13 cellular contexts compared by ENCODE assay signal in genomic region chr5:147567917-147568598, GRCh38. TPM values are rescaled to one million over a fixed set of nuclear protein-coding genes. Genes with fewer than 3 reads are reported as not detected.
DNase-seq lines count a peak whose midpoint lies in the region; ATAC-seq, FAIRE-seq and TF ChIP-seq lines count a peak whose summit lies in the region.
"Had no signal": no experiment of that assay in that cellular context is flagged by ENCODE, and none has a peak within 500 bp of the region (broad histone marks: within the 10 kb centered on the region; RNA-seq: fewer than 3 reads in every experiment).

No MANE protein-coding gene starts in this region.

- ATAC-seq in HepG2 = no peak
- peak; percentile 72 for ATAC-seq in RWPE2 (ENCODE audit: low read depth)
- ATAC-seq: activated CD8-positive, alpha-beta memory T cell treated with anti-CD3 and anti-CD28 coated beads, Interleukin-2, amount 10 ng/mL, durations not matched to agents 7 days and 5 days had no signal

- 34% methylated on average over 9 of the region's 9 CpGs for WGBS in liver
- 8% methylated on average over 9 of the region's 9 CpGs for WGBS in HepG2 (ENCODE audit: low lambda C conversion rate)

- POLR2A ChIA-PET in HepG2 (lab: Yijun Ruan, JAX) = no interaction called here

- in situ Hi-C loops in HepG2 (cut with HindIII; ENCODE audit: extremely low pct_ligation_motif_present, low pct_unique_long_range_greater_than_20kb) = no loop called here

- intact Hi-C loops in HepG2 (cut with micrococcal nuclease; ENCODE audit: unreplicated experiment) = no loop called here

- H3K4me2 ChIP-seq in HepG2 (ENCODE audit: low read depth, low read length) = no peak overlapping the region

- H3K27ac ChIP-seq in liver (ENCODE audit: low read depth in 1 of 2, low read length in 2 of 2) (no peak overlapping the region), HepG2 (ENCODE audit: extremely low read length, insufficient read depth, low read length) (no peak overlapping the region), RWPE2 (ENCODE audit: poor library complexity, severe bottlenecking) (peak overlapping the region; percentile 5)
- H3K27ac ChIP-seq: cardiac muscle cell had no signal

- TF ChIP-seq EP300 in HepG2 (IDR thresholded peaks at IDR 0.05; ENCODE audit: low read depth in 2 of 2, low read length in 2 of 2) (no peak), HepG2 (CRISPR knock-in tag; IDR thresholded peaks at IDR 0.05; ENCODE audit: borderline replicate concordance) (no peak)

- FAIRE-seq in HepG2 (lab: Jason Lieb, UNC) (no peak), urothelium cell line (lab: Jason Lieb, UNC) (peak; percentile 20)

- no peak for TF ChIP-seq RAD21 in liver (IDR thresholded peaks at IDR 0.05)
- no peak for TF ChIP-seq RAD21 in HepG2 (CRISPR knock-in tag; IDR thresholded peaks at IDR 0.05)

- H3K9me3 ChIP-seq in liver (ENCODE audit: control insufficient read depth in 4 of 4, low read length in 3 of 4) (no peaks in the 10 kb centered on the region), HepG2 (ENCODE audit: low read length) (no peaks in the 10 kb centered on the region), RWPE2 (ENCODE audit: severe bottlenecking) (no peaks in the 10 kb centered on the region)

- no peak for TF ChIP-seq POLR2A in HepG2 (IDR thresholded peaks at IDR 0.05; ENCODE audit: insufficient read depth in 1 of 2, low read depth in 2 of 2, low read length in 2 of 2)

- CTCF ChIA-PET in HepG2 (lab: Yijun Ruan, JAX; ENCODE audit: low intra/inter-chr PET ratio, low total read pairs) = no interaction called here

- no TSS peak for BruUV-seq in HepG2 (replicated peaks; lab: Mats Ljungman, UMichigan)

- peaks cover 0 to 7% (median 0%) of the 10 kb centered on the region in 4 donors for H3K4me1 ChIP-seq in liver (ENCODE audit: control insufficient read depth in 4 of 4, insufficient read depth in 4 of 4, low read length in 3 of 4)
- H3K4me1 ChIP-seq in HepG2 (ENCODE audit: insufficient read depth, low read length) = no peaks in the 10 kb centered on the region
- H3K4me1 ChIP-seq in RWPE2 (ENCODE audit: insufficient read depth, poor library complexity, severe bottlenecking) = peaks cover 7% of the 10 kb centered on the region

- H4K20me1 ChIP-seq in HepG2 (ENCODE audit: insufficient read depth, low read length) = no peaks in the 10 kb centered on the region

- no peaks in the 10 kb centered on the region for H3K27me3 ChIP-seq in liver (ENCODE audit: control insufficient read depth in 4 of 4, insufficient read depth in 4 of 4, low read length in 3 of 4)
- no peaks in the 10 kb centered on the region for H3K27me3 ChIP-seq in HepG2 (ENCODE audit: control insufficient read depth in 1 of 2, insufficient read depth in 2 of 2, low read length in 2 of 2)
- no peaks in the 10 kb centered on the region for H3K27me3 ChIP-seq in RWPE2 (ENCODE audit: insufficient read depth, poor library complexity, severe bottlenecking)
- H3K27me3 ChIP-seq: cardiac muscle cell had no signal

- H3K4me3 ChIP-seq in liver (ENCODE audit: low read depth in 1 of 3, low read length in 3 of 3) (no peak overlapping the region), HepG2 (replicated peaks in 1 of 3; ENCODE audit: insufficient read depth in 1 of 3, low read depth in 2 of 3, low read length in 3 of 3) (no peak overlapping the region), RWPE2 (ENCODE audit: severe bottlenecking) (no peak overlapping the region), foreskin fibroblast (ENCODE audit: low read depth in 1 of 2, low read length in 2 of 2) (no peak overlapping the region)
- H3K4me3 ChIP-seq: cardiac muscle cell had no signal

- no peaks in the 10 kb centered on the region for H3K36me3 ChIP-seq in liver (ENCODE audit: control insufficient read depth in 4 of 4, insufficient read depth in 3 of 4, low read depth in 1 of 4, low read length in 3 of 4)
- H3K36me3 ChIP-seq in HepG2 (replicated peaks in 1 of 2; ENCODE audit: control insufficient read depth in 1 of 2, insufficient read depth in 2 of 2, low read length in 2 of 2) = no peaks in the 10 kb centered on the region
- H3K36me3 ChIP-seq in RWPE2 (ENCODE audit: low read depth) = no peaks in the 10 kb centered on the region
- H3K36me3 ChIP-seq: cardiac muscle cell had no signal

- H3K9ac ChIP-seq in liver (ENCODE audit: low read depth in 1 of 2, low read length in 2 of 2) (no peak overlapping the region), HepG2 (ENCODE audit: insufficient read depth, low read depth, low read length) (no peak overlapping the region)

- no peaks in the 10 kb centered on the region for H3K79me2 ChIP-seq in HepG2 (ENCODE audit: insufficient read depth, low read length)

- DNase-seq in HepG2 (ENCODE audit: low spot score) (no peak), RWPE2 (ENCODE audit: low spot score) (no peak), foreskin fibroblast (peak; percentile 33 to 62), urothelium cell line (ENCODE audit: low spot score) (peak; percentile 87), amygdala (lab: John Stamatoyannopoulos, UW) (no peak), NCI-H2029 treated with DMSO at 0.1 percent for 48 hours (lab: John Stamatoyannopoulos, UW) (no peak), COLO668 (lab: John Stamatoyannopoulos, UW; ENCODE audit: unreplicated experiment) (no peak)
- DNase-seq: ACHN; activated CD8-positive, alpha-beta memory T cell treated with anti-CD3 and anti-CD28 coated beads, Interleukin-2, amount 10 ng/mL, durations not matched to agents 7 days and 5 days; KG1; stimulated activated naive CD4-positive, alpha-beta T cell treated with Interleukin-2 at 50 U/mL for 16 hours had no signal

- TF ChIP-seq CTCF in liver (IDR thresholded peaks at IDR 0.05; ENCODE audit: low read depth, low read length, missing input control) (no peak), HepG2 (CRISPR knock-in tag; IDR thresholded peaks at IDR 0.05) (no peak), RWPE2 (IDR thresholded peaks at IDR 0.05; ENCODE audit: poor library complexity, severe bottlenecking) (no peak), foreskin fibroblast (IDR thresholded peaks at IDR 0.05; ENCODE audit: low read depth, low read length) (no peak)

- no peak overlapping the region for H2AFZ ChIP-seq in HepG2 (ENCODE audit: low read length)

TF ChIP-seq in liver, 16 proteins besides CTCF, POLR2A, EP300 and RAD21 (continues in another document):
- TF ChIP-seq SP1 (IDR thresholded peaks at IDR 0.05) = peak; percentile 45
- no peak for TF ChIP-seq JUND (IDR thresholded peaks at IDR 0.05)
- TF ChIP-seq EGR1 (IDR thresholded peaks at IDR 0.05; ENCODE audit: low read depth in 2 of 2) = no peak
- no peak for TF ChIP-seq TAF1 (conservative IDR thresholded peaks at IDR 0.05)
- TF ChIP-seq RXRA (IDR thresholded peaks at IDR 0.05) = peak; percentile 24 to 53
- TF ChIP-seq GABPA (IDR thresholded peaks at IDR 0.05 in 1 of 2, conservative IDR thresholded peaks at IDR 0.05 in 1 of 2) = no peak
- peak; percentile 49 to 74 for TF ChIP-seq HNF4A (conservative IDR thresholded peaks at IDR 0.05)
- TF ChIP-seq HNF4G (IDR thresholded peaks at IDR 0.05) = peak; percentile 33
- TF ChIP-seq FOXA1 (IDR thresholded peaks at IDR 0.05) = no peak

TF ChIP-seq in HepG2, 621 proteins besides CTCF, POLR2A, EP300 and RAD21:
- TF ChIP-seq ZNF3 (CRISPR knock-in tag; IDR thresholded peaks at IDR 0.05) = no peak
- TF ChIP-seq XRCC5 (optimal IDR thresholded peaks at IDR 0.05; ENCODE audit: low read length) = no peak
- no peak for TF ChIP-seq ADNP (CRISPR knock-in tag; IDR thresholded peaks at IDR 0.05)
- TF ChIP-seq, protein P1, sequence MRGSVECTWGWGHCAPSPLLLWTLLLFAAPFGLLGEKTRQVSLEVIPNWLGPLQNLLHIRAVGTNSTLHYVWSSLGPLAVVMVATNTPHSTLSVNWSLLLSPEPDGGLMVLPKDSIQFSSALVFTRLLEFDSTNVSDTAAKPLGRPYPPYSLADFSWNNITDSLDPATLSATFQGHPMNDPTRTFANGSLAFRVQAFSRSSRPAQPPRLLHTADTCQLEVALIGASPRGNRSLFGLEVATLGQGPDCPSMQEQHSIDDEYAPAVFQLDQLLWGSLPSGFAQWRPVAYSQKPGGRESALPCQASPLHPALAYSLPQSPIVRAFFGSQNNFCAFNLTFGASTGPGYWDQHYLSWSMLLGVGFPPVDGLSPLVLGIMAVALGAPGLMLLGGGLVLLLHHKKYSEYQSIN (CRISPR knock-in tag; IDR thresholded peaks at IDR 0.05; ENCODE audit: borderline replicate concordance) = no peak
- TF ChIP-seq CEBPB (IDR thresholded peaks at IDR 0.05; ENCODE audit: borderline replicate concordance, low read depth, low read length) = no peak
- TF ChIP-seq WIZ (CRISPR knock-in tag; IDR thresholded peaks at IDR 0.05) = no peak
TF ChIP-seq in HepG2: peak in this region for 0.

RNA-seq across cellular contexts. Expression of gene DPYSL3, which starts 58.2 kb away (rescaled TPM):
- 1 to 10 TPM; 2.1 to 3.6 TPM for total RNA-seq in liver
- 1 to 10 TPM in 1 of 2 donors, under 1 TPM in 1; 0.35 to 1.3 TPM for polyA plus RNA-seq in liver
- total RNA-seq in HepG2 (2016; rRNA removed; fragmentation: Illumina TruSeq; extraction: Trizol) = 0.15 TPM in 1 of 2 replicates, not detected in the other
- total RNA-seq in HepG2 (2016; cell fraction: cytosol; rRNA removed; fragmentation: Illumina TruSeq; extraction: Trizol; ENCODE audit: low read depth) = not detected in 2 replicates
- 0.03 and 0.13 TPM in 2 replicates for total RNA-seq in HepG2 (2016; cell fraction: insoluble cytoplasmic fraction; rRNA removed; fragmentation: Illumina TruSeq; extraction: Trizol)
- not detected in 2 replicates for total RNA-seq in HepG2 (2016; cell fraction: membrane; rRNA removed; fragmentation: Illumina TruSeq; extraction: Trizol)
- not detected in 2 replicates for total RNA-seq in HepG2 (2016; cell fraction: nucleus; rRNA removed; fragmentation: Illumina TruSeq; extraction: Trizol)
- polyA plus RNA-seq in HepG2 (2011; rRNA removed) = 0.03 and 0.08 TPM in 2 replicates
- 0.01 TPM in 1 of 2 replicates, not detected in the other for polyA plus RNA-seq in HepG2 (2011; cell fraction: cytosol; rRNA removed)
- 0.03 and 0.16 TPM in 2 replicates for polyA plus RNA-seq in HepG2 (2011; cell fraction: nucleus; rRNA removed)
- not detected in 2 replicates for polyA plus RNA-seq in HepG2 (2012)
- not detected in 2 replicates for polyA plus RNA-seq in HepG2 (2016; cell fraction: cytosol; fragmentation: Illumina TruSeq; extraction: Trizol; ENCODE audit: low read depth)
- 0.04 TPM in 1 of 2 replicates, not detected in the other for polyA plus RNA-seq in HepG2 (2016; cell fraction: insoluble cytoplasmic fraction; fragmentation: Illumina TruSeq; extraction: Trizol; ENCODE audit: low read depth)
- 0.07 TPM in 1 of 2 replicates, not detected in the other for polyA plus RNA-seq in HepG2 (2016; cell fraction: membrane; fragmentation: Illumina TruSeq; extraction: Trizol; ENCODE audit: low read depth)
- not detected in 2 replicates for polyA plus RNA-seq in HepG2 (2016; cell fraction: nucleus; fragmentation: Illumina TruSeq; extraction: Trizol; ENCODE audit: insufficient read depth, low read depth)
- polyA minus RNA-seq in HepG2 (2011; rRNA and poly(A)+ RNA removed; ENCODE audit: low replicate concordance) = 2.1 TPM in 1 of 2 replicates, not detected in the other
- not detected in 2 replicates for polyA minus RNA-seq in HepG2 (2011; cell fraction: cytosol; rRNA and poly(A)+ RNA removed)
- polyA minus RNA-seq in HepG2 (2011; cell fraction: nucleus; rRNA and poly(A)+ RNA removed) = 0.12 and 0.26 TPM in 2 replicates

Comparison
In these comparisons a context has a peak if more than half of its experiments do, and no peak if none do; other contexts are left out.
1. DNase-seq: peak in foreskin fibroblast (2 of 2) and urothelium cell line (single experiment); none in HepG2 (single experiment), RWPE2 (single experiment), amygdala (0 of 56), NCI-H2029 treated with DMSO at 0.1 percent for 48 hours (single experiment) and COLO668 (single experiment).